ENCODE assay signal across 1 cellular context in the genomic region with DNA sequence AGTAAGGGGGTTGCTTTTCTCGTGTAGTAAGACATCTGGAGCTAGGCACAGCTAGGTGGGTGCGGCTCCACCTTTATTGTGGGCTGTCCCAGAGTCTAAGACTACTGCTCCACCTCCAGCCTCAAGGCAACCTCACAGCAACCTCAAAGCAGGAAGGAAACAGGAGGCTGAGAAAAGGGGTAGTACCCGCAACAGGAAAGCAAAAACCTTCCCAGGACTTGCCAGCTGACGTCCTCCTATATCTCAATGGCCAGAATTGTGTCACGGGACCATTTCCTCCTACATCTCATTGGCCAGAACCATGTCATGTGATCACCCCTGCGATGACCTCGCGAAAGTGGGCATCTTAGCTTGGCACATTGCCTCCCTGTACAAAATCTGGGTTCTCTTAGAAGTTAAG.
TF ChIP-seq lines count a peak whose summit lies in the region.

No MANE protein-coding gene starts in this region.

TF ChIP-seq in K562, 482 proteins besides CTCF, POLR2A, EP300 and RAD21:
- no peak for TF ChIP-seq PPARD (CRISPR knock-in tag; IDR thresholded peaks at IDR 0.05)
- TF ChIP-seq, protein P1, sequence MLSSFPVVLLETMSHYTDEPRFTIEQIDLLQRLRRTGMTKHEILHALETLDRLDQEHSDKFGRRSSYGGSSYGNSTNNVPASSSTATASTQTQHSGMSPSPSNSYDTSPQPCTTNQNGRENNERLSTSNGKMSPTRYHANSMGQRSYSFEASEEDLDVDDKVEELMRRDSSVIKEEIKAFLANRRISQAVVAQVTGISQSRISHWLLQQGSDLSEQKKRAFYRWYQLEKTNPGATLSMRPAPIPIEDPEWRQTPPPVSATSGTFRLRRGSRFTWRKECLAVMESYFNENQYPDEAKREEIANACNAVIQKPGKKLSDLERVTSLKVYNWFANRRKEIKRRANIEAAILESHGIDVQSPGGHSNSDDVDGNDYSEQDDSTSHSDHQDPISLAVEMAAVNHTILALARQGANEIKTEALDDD (IDR thresholded peaks at IDR 0.05): no peak
- TF ChIP-seq CBX3 (IDR thresholded peaks at IDR 0.05; ENCODE audit: borderline replicate concordance in 1 of 2, low read length in 2 of 2): no peak
- no peak for TF ChIP-seq ZNF143 (CRISPR knock-in tag; IDR thresholded peaks at IDR 0.05)
- no peak for TF ChIP-seq BDP1 (IDR thresholded peaks at IDR 0.05; ENCODE audit: insufficient read depth, insufficient read length)
- no peak for TF ChIP-seq ASH1L (IDR thresholded peaks at IDR 0.05; ENCODE audit: borderline replicate concordance, low read depth, partially characterized antibody)
- no peak for TF ChIP-seq ZNF324 (CRISPR knock-in tag; IDR thresholded peaks at IDR 0.05)
- TF ChIP-seq, protein P2, sequence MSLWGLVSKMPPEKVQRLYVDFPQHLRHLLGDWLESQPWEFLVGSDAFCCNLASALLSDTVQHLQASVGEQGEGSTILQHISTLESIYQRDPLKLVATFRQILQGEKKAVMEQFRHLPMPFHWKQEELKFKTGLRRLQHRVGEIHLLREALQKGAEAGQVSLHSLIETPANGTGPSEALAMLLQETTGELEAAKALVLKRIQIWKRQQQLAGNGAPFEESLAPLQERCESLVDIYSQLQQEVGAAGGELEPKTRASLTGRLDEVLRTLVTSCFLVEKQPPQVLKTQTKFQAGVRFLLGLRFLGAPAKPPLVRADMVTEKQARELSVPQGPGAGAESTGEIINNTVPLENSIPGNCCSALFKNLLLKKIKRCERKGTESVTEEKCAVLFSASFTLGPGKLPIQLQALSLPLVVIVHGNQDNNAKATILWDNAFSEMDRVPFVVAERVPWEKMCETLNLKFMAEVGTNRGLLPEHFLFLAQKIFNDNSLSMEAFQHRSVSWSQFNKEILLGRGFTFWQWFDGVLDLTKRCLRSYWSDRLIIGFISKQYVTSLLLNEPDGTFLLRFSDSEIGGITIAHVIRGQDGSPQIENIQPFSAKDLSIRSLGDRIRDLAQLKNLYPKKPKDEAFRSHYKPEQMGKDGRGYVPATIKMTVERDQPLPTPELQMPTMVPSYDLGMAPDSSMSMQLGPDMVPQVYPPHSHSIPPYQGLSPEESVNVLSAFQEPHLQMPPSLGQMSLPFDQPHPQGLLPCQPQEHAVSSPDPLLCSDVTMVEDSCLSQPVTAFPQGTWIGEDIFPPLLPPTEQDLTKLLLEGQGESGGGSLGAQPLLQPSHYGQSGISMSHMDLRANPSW (CRISPR knock-in tag; IDR thresholded peaks at IDR 0.05): no peak
- TF ChIP-seq NFYB (IDR thresholded peaks at IDR 0.05; ENCODE audit: extremely low read depth, insufficient read length): peak; percentile 73
- no peak for TF ChIP-seq HDAC3 (IDR thresholded peaks at IDR 0.05; ENCODE audit: borderline replicate concordance, partially characterized antibody)
- no peak for TF ChIP-seq MTA1 (IDR thresholded peaks at IDR 0.05; ENCODE audit: borderline replicate concordance)
- TF ChIP-seq FOXJ3 (CRISPR knock-in tag; IDR thresholded peaks at IDR 0.05): no peak
- no peak for TF ChIP-seq ZNF77 (CRISPR knock-in tag; IDR thresholded peaks at IDR 0.05)
- TF ChIP-seq, protein P3, sequence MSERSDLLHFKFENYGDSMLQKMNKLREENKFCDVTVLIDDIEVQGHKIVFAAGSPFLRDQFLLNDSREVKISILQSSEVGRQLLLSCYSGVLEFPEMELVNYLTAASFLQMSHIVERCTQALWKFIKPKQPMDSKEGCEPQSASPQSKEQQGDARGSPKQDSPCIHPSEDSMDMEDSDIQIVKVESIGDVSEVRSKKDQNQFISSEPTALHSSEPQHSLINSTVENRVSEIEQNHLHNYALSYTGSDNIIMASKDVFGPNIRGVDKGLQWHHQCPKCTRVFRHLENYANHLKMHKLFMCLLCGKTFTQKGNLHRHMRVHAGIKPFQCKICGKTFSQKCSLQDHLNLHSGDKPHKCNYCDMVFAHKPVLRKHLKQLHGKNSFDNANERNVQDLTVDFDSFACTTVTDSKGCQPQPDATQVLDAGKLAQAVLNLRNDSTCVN (CRISPR knock-in tag; IDR thresholded peaks at IDR 0.05): no peak
- no peak for TF ChIP-seq ESRRA (IDR thresholded peaks at IDR 0.05; ENCODE audit: borderline replicate concordance, low read depth)
- TF ChIP-seq KAT7 (CRISPR knock-in tag; IDR thresholded peaks at IDR 0.05; ENCODE audit: borderline replicate concordance): no peak
- TF ChIP-seq TOE1 (IDR thresholded peaks at IDR 0.05; ENCODE audit: borderline replicate concordance): peak; percentile 62; the same call in 1 of the 2 replicates
- no peak for TF ChIP-seq TOE1 (CRISPR knock-in tag; IDR thresholded peaks at IDR 0.05; ENCODE audit: borderline replicate concordance, low read depth)
- no peak for TF ChIP-seq RBM15 (IDR thresholded peaks at IDR 0.05; ENCODE audit: insufficient read depth, low read length)
- TF ChIP-seq, protein P4, sequence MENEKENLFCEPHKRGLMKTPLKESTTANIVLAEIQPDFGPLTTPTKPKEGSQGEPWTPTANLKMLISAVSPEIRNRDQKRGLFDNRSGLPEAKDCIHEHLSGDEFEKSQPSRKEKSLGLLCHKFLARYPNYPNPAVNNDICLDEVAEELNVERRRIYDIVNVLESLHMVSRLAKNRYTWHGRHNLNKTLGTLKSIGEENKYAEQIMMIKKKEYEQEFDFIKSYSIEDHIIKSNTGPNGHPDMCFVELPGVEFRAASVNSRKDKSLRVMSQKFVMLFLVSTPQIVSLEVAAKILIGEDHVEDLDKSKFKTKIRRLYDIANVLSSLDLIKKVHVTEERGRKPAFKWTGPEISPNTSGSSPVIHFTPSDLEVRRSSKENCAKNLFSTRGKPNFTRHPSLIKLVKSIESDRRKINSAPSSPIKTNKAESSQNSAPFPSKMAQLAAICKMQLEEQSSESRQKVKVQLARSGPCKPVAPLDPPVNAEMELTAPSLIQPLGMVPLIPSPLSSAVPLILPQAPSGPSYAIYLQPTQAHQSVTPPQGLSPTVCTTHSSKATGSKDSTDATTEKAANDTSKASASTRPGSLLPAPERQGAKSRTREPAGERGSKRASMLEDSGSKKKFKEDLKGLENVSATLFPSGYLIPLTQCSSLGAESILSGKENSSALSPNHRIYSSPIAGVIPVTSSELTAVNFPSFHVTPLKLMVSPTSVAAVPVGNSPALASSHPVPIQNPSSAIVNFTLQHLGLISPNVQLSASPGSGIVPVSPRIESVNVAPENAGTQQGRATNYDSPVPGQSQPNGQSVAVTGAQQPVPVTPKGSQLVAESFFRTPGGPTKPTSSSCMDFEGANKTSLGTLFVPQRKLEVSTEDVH (IDR thresholded peaks at IDR 0.05; ENCODE audit: low read depth, partially characterized antibody): no peak
- TF ChIP-seq RAD51 (IDR thresholded peaks at IDR 0.05; ENCODE audit: borderline replicate concordance, low read depth): peak; percentile 84
- TF ChIP-seq PHB2 (IDR thresholded peaks at IDR 0.05; ENCODE audit: low read depth): no peak
- TF ChIP-seq, protein P5, sequence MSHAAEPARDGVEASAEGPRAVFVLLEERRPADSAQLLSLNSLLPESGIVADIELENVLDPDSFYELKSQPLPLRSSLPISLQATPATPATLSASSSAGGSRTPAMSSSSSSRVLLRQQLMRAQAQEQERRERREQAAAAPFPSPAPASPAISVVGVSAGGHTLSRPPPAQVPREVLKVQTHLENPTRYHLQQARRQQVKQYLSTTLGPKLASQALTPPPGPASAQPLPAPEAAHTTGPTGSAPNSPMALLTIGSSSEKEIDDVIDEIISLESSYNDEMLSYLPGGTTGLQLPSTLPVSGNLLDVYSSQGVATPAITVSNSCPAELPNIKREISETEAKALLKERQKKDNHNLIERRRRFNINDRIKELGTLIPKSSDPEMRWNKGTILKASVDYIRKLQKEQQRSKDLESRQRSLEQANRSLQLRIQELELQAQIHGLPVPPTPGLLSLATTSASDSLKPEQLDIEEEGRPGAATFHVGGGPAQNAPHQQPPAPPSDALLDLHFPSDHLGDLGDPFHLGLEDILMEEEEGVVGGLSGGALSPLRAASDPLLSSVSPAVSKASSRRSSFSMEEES (CRISPR knock-in tag; IDR thresholded peaks at IDR 0.05): peak; percentile 80
- TF ChIP-seq, protein P6, sequence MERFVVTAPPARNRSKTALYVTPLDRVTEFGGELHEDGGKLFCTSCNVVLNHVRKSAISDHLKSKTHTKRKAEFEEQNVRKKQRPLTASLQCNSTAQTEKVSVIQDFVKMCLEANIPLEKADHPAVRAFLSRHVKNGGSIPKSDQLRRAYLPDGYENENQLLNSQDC (CRISPR knock-in tag; IDR thresholded peaks at IDR 0.05): no peak
- TF ChIP-seq ESRRB (CRISPR knock-in tag; IDR thresholded peaks at IDR 0.05; ENCODE audit: borderline replicate concordance): no peak
- TF ChIP-seq, protein P7, sequence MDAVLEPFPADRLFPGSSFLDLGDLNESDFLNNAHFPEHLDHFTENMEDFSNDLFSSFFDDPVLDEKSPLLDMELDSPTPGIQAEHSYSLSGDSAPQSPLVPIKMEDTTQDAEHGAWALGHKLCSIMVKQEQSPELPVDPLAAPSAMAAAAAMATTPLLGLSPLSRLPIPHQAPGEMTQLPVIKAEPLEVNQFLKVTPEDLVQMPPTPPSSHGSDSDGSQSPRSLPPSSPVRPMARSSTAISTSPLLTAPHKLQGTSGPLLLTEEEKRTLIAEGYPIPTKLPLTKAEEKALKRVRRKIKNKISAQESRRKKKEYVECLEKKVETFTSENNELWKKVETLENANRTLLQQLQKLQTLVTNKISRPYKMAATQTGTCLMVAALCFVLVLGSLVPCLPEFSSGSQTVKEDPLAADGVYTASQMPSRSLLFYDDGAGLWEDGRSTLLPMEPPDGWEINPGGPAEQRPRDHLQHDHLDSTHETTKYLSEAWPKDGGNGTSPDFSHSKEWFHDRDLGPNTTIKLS (IDR thresholded peaks at IDR 0.05; ENCODE audit: borderline replicate concordance, low read depth): no peak
- no peak for TF ChIP-seq CHD2 (IDR thresholded peaks at IDR 0.05; ENCODE audit: low read depth, low read length)
- no peak for TF ChIP-seq HDAC2 (IDR thresholded peaks at IDR 0.05)
- TF ChIP-seq ATF1 (CRISPR knock-in tag; IDR thresholded peaks at IDR 0.05): no peak
- TF ChIP-seq ATF1 (tag; IDR thresholded peaks at IDR 0.05): no peak
- TF ChIP-seq, protein P8, sequence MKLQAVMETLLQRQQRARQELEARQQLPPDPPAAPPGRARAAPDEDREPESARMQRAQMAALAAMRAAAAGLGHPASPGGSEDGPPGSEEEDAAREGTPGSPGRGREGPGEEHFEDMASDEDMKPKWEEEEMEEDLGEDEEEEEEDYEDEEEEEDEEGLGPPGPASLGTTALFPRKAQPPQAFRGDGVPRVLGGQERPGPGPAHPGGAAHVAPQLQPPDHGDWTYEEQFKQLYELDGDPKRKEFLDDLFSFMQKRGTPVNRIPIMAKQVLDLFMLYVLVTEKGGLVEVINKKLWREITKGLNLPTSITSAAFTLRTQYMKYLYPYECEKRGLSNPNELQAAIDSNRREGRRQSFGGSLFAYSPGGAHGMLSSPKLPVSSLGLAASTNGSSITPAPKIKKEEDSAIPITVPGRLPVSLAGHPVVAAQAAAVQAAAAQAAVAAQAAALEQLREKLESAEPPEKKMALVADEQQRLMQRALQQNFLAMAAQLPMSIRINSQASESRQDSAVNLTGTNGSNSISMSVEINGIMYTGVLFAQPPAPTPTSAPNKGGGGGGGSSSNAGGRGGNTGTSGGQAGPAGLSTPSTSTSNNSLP (IDR thresholded peaks at IDR 0.05; ENCODE audit: borderline replicate concordance, low read depth, low read length): no peak
- TF ChIP-seq, protein P9, sequence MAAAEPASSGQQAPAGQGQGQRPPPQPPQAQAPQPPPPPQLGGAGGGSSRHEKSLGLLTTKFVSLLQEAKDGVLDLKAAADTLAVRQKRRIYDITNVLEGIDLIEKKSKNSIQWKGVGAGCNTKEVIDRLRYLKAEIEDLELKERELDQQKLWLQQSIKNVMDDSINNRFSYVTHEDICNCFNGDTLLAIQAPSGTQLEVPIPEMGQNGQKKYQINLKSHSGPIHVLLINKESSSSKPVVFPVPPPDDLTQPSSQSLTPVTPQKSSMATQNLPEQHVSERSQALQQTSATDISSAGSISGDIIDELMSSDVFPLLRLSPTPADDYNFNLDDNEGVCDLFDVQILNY (CRISPR knock-in tag; IDR thresholded peaks at IDR 0.05): no peak
- no peak for TF ChIP-seq TGIF2 (CRISPR knock-in tag; IDR thresholded peaks at IDR 0.05)
- TF ChIP-seq CBX8 (IDR thresholded peaks at IDR 0.05; ENCODE audit: borderline replicate concordance, extremely low read depth, low read depth, low read length, poor library complexity, severe bottlenecking): no peak
- no peak for TF ChIP-seq SMARCA5 (IDR thresholded peaks at IDR 0.05)
- no peak for TF ChIP-seq CHD1 (IDR thresholded peaks at IDR 0.05; ENCODE audit: low read length)
- TF ChIP-seq, protein P10, sequence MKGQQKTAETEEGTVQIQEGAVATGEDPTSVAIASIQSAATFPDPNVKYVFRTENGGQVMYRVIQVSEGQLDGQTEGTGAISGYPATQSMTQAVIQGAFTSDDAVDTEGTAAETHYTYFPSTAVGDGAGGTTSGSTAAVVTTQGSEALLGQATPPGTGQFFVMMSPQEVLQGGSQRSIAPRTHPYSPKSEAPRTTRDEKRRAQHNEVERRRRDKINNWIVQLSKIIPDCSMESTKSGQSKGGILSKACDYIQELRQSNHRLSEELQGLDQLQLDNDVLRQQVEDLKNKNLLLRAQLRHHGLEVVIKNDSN (CRISPR knock-in tag; IDR thresholded peaks at IDR 0.05): peak; percentile 77
- TF ChIP-seq ZNF274 (IDR thresholded peaks at IDR 0.05; ENCODE audit: borderline replicate concordance, low read depth, low read length): no peak
- TF ChIP-seq, protein P11, sequence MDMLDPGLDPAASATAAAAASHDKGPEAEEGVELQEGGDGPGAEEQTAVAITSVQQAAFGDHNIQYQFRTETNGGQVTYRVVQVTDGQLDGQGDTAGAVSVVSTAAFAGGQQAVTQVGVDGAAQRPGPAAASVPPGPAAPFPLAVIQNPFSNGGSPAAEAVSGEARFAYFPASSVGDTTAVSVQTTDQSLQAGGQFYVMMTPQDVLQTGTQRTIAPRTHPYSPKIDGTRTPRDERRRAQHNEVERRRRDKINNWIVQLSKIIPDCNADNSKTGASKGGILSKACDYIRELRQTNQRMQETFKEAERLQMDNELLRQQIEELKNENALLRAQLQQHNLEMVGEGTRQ (CRISPR knock-in tag; IDR thresholded peaks at IDR 0.05): peak; percentile 65
- TF ChIP-seq, protein P12, sequence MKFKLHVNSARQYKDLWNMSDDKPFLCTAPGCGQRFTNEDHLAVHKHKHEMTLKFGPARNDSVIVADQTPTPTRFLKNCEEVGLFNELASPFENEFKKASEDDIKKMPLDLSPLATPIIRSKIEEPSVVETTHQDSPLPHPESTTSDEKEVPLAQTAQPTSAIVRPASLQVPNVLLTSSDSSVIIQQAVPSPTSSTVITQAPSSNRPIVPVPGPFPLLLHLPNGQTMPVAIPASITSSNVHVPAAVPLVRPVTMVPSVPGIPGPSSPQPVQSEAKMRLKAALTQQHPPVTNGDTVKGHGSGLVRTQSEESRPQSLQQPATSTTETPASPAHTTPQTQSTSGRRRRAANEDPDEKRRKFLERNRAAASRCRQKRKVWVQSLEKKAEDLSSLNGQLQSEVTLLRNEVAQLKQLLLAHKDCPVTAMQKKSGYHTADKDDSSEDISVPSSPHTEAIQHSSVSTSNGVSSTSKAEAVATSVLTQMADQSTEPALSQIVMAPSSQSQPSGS (CRISPR knock-in tag; IDR thresholded peaks at IDR 0.05): no peak
- no peak for TF ChIP-seq POLR2B (IDR thresholded peaks at IDR 0.05; ENCODE audit: low read depth, partially characterized antibody)
- TF ChIP-seq GABPA (tag; conservative IDR thresholded peaks at IDR 0.05; ENCODE audit: low read depth): no peak
TF ChIP-seq in K562: peak in this region for 6.
